8 cellular contexts compared by ENCODE assay signal in the genomic region with DNA sequence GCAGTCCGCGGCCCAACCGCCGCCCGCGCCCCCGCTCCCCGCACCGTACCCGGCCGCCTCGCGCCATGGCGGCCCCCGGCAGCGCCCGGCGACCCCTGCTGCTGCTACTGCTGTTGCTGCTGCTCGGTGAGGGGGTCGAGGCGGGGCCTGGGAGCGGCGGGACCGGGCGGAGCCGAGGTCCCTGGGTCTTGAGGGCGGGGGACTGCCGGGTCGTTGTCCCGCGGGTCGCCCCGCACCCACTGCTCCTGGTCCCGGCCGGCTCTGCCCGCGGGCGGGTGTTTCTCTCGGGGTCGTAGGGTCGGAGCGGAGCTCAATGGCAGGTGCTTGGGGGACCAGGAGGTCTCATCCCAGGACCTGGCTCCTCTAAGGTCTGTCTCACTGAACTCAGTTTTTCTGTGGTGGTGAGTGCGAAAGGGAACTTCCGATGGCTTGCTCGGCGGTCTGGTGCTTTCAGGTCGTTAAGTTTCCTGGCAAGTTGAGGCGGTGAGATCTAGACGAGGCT. TPM values are rescaled to one million over a fixed set of nuclear protein-coding genes. Genes with fewer than 3 reads are reported as not detected.
DNase-seq lines count a peak whose midpoint lies in the region; ATAC-seq and TF ChIP-seq lines count a peak whose summit lies in the region.

No MANE protein-coding gene starts in this region.

- H3K4me1 Mint-ChIP-seq in activated CD8-positive, alpha-beta memory T cell treated with anti-CD3 and anti-CD28 coated beads, Interleukin-2, amount 10 ng/mL, durations not matched to agents 7 days and 5 days: peaks cover 29% of the 10 kb centered on the region

- ATAC-seq in GM21360 (IDR thresholded peaks at IDR 0.05; ENCODE audit: unreplicated experiment): peak; percentile 26
- ATAC-seq in activated CD8-positive, alpha-beta memory T cell treated with anti-CD3 and anti-CD28 coated beads, Interleukin-2, amount 10 ng/mL, durations not matched to agents 7 days and 5 days: peak; percentile 50

- intact Hi-C loops in uterus (cut with DNase I; ENCODE audit: low total_unique reads): no loop called here

- WGBS in HUES64: under 1% methylated on average over 49 of the region's 49 CpGs

- DNase-seq in COLO668 (lab: John Stamatoyannopoulos, UW; ENCODE audit: unreplicated experiment) (peak; percentile 56), erythroblast (lab: John Stamatoyannopoulos, UW) (peak; percentile 73 to 76), pons (ENCODE audit: low spot score) (peak; percentile 36), uterus (peak in 1 of 2 donors; percentile 29), NCI-H1930 (lab: John Stamatoyannopoulos, UW) (no peak)
- peak; percentile 79 for DNase-seq in activated CD8-positive, alpha-beta memory T cell treated with anti-CD3 and anti-CD28 coated beads, Interleukin-2, amount 10 ng/mL, durations not matched to agents 7 days and 5 days

- H3K9me3 ChIP-seq in HUES64 (ENCODE audit: insufficient read depth, low read depth, low read length): no peaks in the 10 kb centered on the region
- no peaks in the 10 kb centered on the region for H3K9me3 ChIP-seq in uterus

- no peaks in the 10 kb centered on the region for H3K9me3 Mint-ChIP-seq in activated CD8-positive, alpha-beta memory T cell treated with anti-CD3 and anti-CD28 coated beads, Interleukin-2, amount 10 ng/mL, durations not matched to agents 7 days and 5 days (ENCODE audit: low read depth)

- H3K27ac ChIP-seq in HUES64 (ENCODE audit: low read depth, low read length) (peak overlapping the region; percentile 58; the same call in 1 of the 2 replicates), uterus (peak overlapping the region; percentile 79 to 87)

- peak overlapping the region; percentile 95 for H3K27ac Mint-ChIP-seq in activated CD8-positive, alpha-beta memory T cell treated with anti-CD3 and anti-CD28 coated beads, Interleukin-2, amount 10 ng/mL, durations not matched to agents 7 days and 5 days

- CTCF ChIA-PET in activated CD8-positive, alpha-beta memory T cell treated with anti-CD3 and anti-CD28 coated beads, Interleukin-2, amount 10 ng/mL, durations not matched to agents 7 days and 5 days (lab: Charles Lee): interaction anchor here (1.2 kb wide), 2 partner anchors 19 to 88 kb away, joined by 3 read pairs; partner anchors contain the start of gene CUL4A

- H3K27me3 Mint-ChIP-seq in activated CD8-positive, alpha-beta memory T cell treated with anti-CD3 and anti-CD28 coated beads, Interleukin-2, amount 10 ng/mL, durations not matched to agents 7 days and 5 days: peaks cover 34% of the 10 kb centered on the region

- H3K4me3 ChIP-seq in HUES64 (ENCODE audit: low read length) (peak overlapping the region; percentile 98), uterus (peak overlapping the region; percentile 57 to 99)

- peaks cover 6% of the 10 kb centered on the region for H3K36me3 Mint-ChIP-seq in activated CD8-positive, alpha-beta memory T cell treated with anti-CD3 and anti-CD28 coated beads, Interleukin-2, amount 10 ng/mL, durations not matched to agents 7 days and 5 days

- H3K9ac ChIP-seq in HUES64 (ENCODE audit: low read depth, low read length): peak overlapping the region; percentile 92

- TF ChIP-seq CTCF in uterus (IDR thresholded peaks at IDR 0.05): no peak

- H3K36me3 ChIP-seq in HUES64 (ENCODE audit: insufficient read depth, low read length) (peaks cover 5% of the 10 kb centered on the region; the same call in 1 of the 2 replicates), uterus (no peaks in the 10 kb centered on the region)

- TF ChIP-seq POLR2A in erythroblast (IDR thresholded peaks at IDR 0.05; ENCODE audit: low read length) (peak; percentile 19), uterus (IDR thresholded peaks at IDR 0.05) (no peak)

- H3K4me1 ChIP-seq in HUES64 (ENCODE audit: insufficient read depth, low read length) (no peaks in the 10 kb centered on the region), uterus (no peaks in the 10 kb centered on the region)

- H3K27me3 ChIP-seq in HUES64 (ENCODE audit: insufficient read depth, low read length) (peaks cover 3% of the 10 kb centered on the region; the same call in 1 of the 2 replicates), uterus (no peaks in the 10 kb centered on the region)

- H3K4me3 Mint-ChIP-seq in activated CD8-positive, alpha-beta memory T cell treated with anti-CD3 and anti-CD28 coated beads, Interleukin-2, amount 10 ng/mL, durations not matched to agents 7 days and 5 days: peak overlapping the region; percentile 83

RNA-seq across cellular contexts. Expression of gene LAMP1, which starts 0.4 kb away (rescaled TPM):
- 116 TPM for polyA plus RNA-seq in HUES64 (2013, experiment 1 of 2)
- polyA plus RNA-seq in HUES64 (2013, experiment 2 of 2): 112 TPM
- 10 to 100 TPM; 72.3 to 83.0 TPM for total RNA-seq in activated CD8-positive, alpha-beta memory T cell treated with anti-CD3 and anti-CD28 coated beads, Interleukin-2, amount 10 ng/mL, durations not matched to agents 7 days and 5 days
- total RNA-seq in uterus: 100 to 1,000 TPM in 2 of 4 donors, 10 to 100 TPM in 2; 85.6 to 144 (median 93.4) TPM

Comparison
In these comparisons a context has a peak if more than half of its experiments do, and no peak if none do; other contexts are left out.
1. DNase-seq: peak in COLO668 (single experiment), activated CD8-positive, alpha-beta memory T cell treated with anti-CD3 and anti-CD28 coated beads, Interleukin-2, amount 10 ng/mL, durations not matched to agents 7 days and 5 days (single experiment), erythroblast (2 of 2) and pons (single experiment); none in NCI-H1930 (0 of 2).